20 cellular contexts compared by ENCODE assay signal in the genomic region with DNA sequence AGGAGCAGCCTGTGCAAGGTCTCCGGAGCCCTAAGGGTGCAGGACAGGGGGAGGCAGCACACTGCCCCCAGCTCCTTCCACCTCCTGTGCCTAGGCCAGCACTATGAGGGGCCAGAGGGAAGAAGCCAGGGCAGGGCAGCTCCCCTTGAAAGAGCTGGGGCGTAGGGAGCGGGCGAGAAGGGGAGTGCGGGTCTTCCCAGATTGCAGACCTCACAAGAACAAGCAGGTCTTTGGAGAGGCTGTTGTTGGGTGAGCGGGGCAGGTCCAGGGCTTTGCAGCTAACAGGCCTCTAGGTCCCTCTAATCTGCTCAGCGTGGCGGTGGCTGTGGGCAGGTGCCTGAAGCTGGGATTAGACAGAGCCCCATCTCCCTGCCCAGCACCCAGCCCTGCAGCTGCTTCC. TPM values are rescaled to one million over a fixed set of nuclear protein-coding genes. Genes with fewer than 3 reads are reported as not detected.
DNase-seq lines count a peak whose midpoint lies in the region; ATAC-seq and TF ChIP-seq lines count a peak whose summit lies in the region.
"Had no signal": no experiment of that assay in that cellular context is flagged by ENCODE, and none has a peak within 500 bp of the region (broad histone marks: within the 10 kb centered on the region; RNA-seq: fewer than 3 reads in every experiment).

No MANE protein-coding gene starts in this region.

- CTCF ChIA-PET in mammary epithelial cell (lab: Charles Lee; ENCODE audit: low non-redundant PET), result no interaction called here

- no peaks in the 10 kb centered on the region for H3K36me3 Mint-ChIP-seq in stimulated activated memory B cell treated with anti-CD40 and anti-IgM and Interleukin-4, amounts not matched to agents 10 μg/mL and 1 μg/mL and 100 μg/mL, for 72 hours
- H3K36me3 Mint-ChIP-seq: CD14-positive monocyte; CD4-positive, alpha-beta memory T cell had no signal

- DNase-seq in NCI-H82 (lab: John Stamatoyannopoulos, UW) (peak; percentile 70), NCI-H82 treated with DMSO at 0.1 percent for 48 hours (lab: John Stamatoyannopoulos, UW; ENCODE audit: unreplicated experiment) (no peak), WERI-Rb-1 (peak; percentile 89), esophagus muscularis mucosa (ENCODE audit: extremely low spot score) (peak; percentile 45), dedifferentiated amniotic fluid mesenchymal stem cell (ENCODE audit: extremely low spot score) (no peak), mammary epithelial cell (no peak)
- DNase-seq: AML-193; CD4-positive, alpha-beta memory T cell; DMS153; DMS79; GDM1; GOT3; H9 had no signal

- TF ChIP-seq POLR2A in esophagus muscularis mucosa (IDR thresholded peaks at IDR 0.05; ENCODE audit: low read depth), result no peak

- no peak overlapping the region for H3K9ac ChIP-seq in mammary epithelial cell (ENCODE audit: insufficient read depth, low read length)

- no peak overlapping the region for H3K4me3 Mint-ChIP-seq in stimulated activated memory B cell treated with anti-CD40 and anti-IgM and Interleukin-4, amounts not matched to agents 10 μg/mL and 1 μg/mL and 100 μg/mL, for 72 hours
- H3K4me3 Mint-ChIP-seq: CD14-positive monocyte, H9 had no signal

- TF ChIP-seq EP300 in esophagus muscularis mucosa (IDR thresholded peaks at IDR 0.05), result no peak

- ATAC-seq in stimulated activated memory B cell treated with anti-CD40 and anti-IgM and Interleukin-4, amounts not matched to agents 10 μg/mL and 1 μg/mL and 100 μg/mL, for 72 hours, result peak; percentile 14
- ATAC-seq: A549 had no signal

- no peaks in the 10 kb centered on the region for H3K36me3 ChIP-seq in WERI-Rb-1
- no peaks in the 10 kb centered on the region for H3K36me3 ChIP-seq in esophagus muscularis mucosa
- H3K36me3 ChIP-seq in mammary epithelial cell (ENCODE audit: insufficient read depth, low read length), result no peaks in the 10 kb centered on the region

- H3K27me3 ChIP-seq in WERI-Rb-1 (ENCODE audit: insufficient read depth, low read depth, severe bottlenecking) (no peaks in the 10 kb centered on the region), esophagus muscularis mucosa (peaks cover 0 to 22% (median 0%) of the 10 kb centered on the region in 4 donors), mammary epithelial cell (ENCODE audit: insufficient read depth, low read length) (no peaks in the 10 kb centered on the region)

- H3K4me1 Mint-ChIP-seq in stimulated activated memory B cell treated with anti-CD40 and anti-IgM and Interleukin-4, amounts not matched to agents 10 μg/mL and 1 μg/mL and 100 μg/mL, for 72 hours, result no peaks in the 10 kb centered on the region
- H3K4me1 Mint-ChIP-seq: CD14-positive monocyte; CD4-positive, alpha-beta memory T cell had no signal

- no peak overlapping the region for H3K4me3 ChIP-seq in WERI-Rb-1 (ENCODE audit: low read depth, low read length)
- H3K4me3 ChIP-seq in esophagus muscularis mucosa, result no peak overlapping the region
- no peak overlapping the region for H3K4me3 ChIP-seq in mammary epithelial cell (replicated peaks in 1 of 3; ENCODE audit: insufficient read depth in 1 of 3, low read depth in 2 of 3, low read length in 3 of 3)
- H3K4me3 ChIP-seq: A549 had no signal

- 81% methylated on average over 8 of the region's 8 CpGs for WGBS in esophagus muscularis mucosa
- 64% methylated on average over 3 of the region's 8 CpGs for WGBS in mammary epithelial cell (ENCODE audit: low coverage, missing lambda C conversion rate)

- H3K79me2 ChIP-seq in mammary epithelial cell (ENCODE audit: insufficient read depth, low read length), result no peaks in the 10 kb centered on the region

- peaks cover 2% of the 10 kb centered on the region for H3K9me3 Mint-ChIP-seq in stimulated activated memory B cell treated with anti-CD40 and anti-IgM and Interleukin-4, amounts not matched to agents 10 μg/mL and 1 μg/mL and 100 μg/mL, for 72 hours
- H3K9me3 Mint-ChIP-seq: H9 had no signal

- no peak for TF ChIP-seq CTCF in WERI-Rb-1 (IDR thresholded peaks at IDR 0.05; ENCODE audit: low read depth, low read length)
- TF ChIP-seq CTCF in esophagus muscularis mucosa (IDR thresholded peaks at IDR 0.05), result no peak
- TF ChIP-seq CTCF in mammary epithelial cell (conservative IDR thresholded peaks at IDR 0.05 in 1 of 2, IDR thresholded peaks at IDR 0.05 in 1 of 2; ENCODE audit: extremely low read depth in 1 of 2, insufficient read depth in 1 of 2, low read depth in 1 of 2, low read length in 2 of 2), result no peak

- H3K27ac Mint-ChIP-seq in stimulated activated memory B cell treated with anti-CD40 and anti-IgM and Interleukin-4, amounts not matched to agents 10 μg/mL and 1 μg/mL and 100 μg/mL, for 72 hours, result no peak overlapping the region
- H3K27ac Mint-ChIP-seq: CD4-positive, alpha-beta memory T cell had no signal

- peak overlapping the region; percentile 69 for H3K27ac ChIP-seq in WERI-Rb-1
- H3K27ac ChIP-seq in esophagus muscularis mucosa (replicated peaks in 1 of 4), result no peak overlapping the region
- no peak overlapping the region for H3K27ac ChIP-seq in mammary epithelial cell (ENCODE audit: insufficient read depth, low read depth, low read length)
- H3K27ac ChIP-seq: 22Rv1, A549 had no signal

- intact Hi-C loops in esophagus muscularis mucosa (cut with DNase I), result no loop called here
- intact Hi-C loops in mammary epithelial cell (cut with micrococcal nuclease), result no loop called here

- no peak overlapping the region for H3K4me2 ChIP-seq in mammary epithelial cell (ENCODE audit: insufficient read depth, low read depth, low read length)
- H3K4me2 ChIP-seq: A549 had no signal

- no peaks in the 10 kb centered on the region for H3K27me3 Mint-ChIP-seq in stimulated activated memory B cell treated with anti-CD40 and anti-IgM and Interleukin-4, amounts not matched to agents 10 μg/mL and 1 μg/mL and 100 μg/mL, for 72 hours

- no peaks in the 10 kb centered on the region for H4K20me1 ChIP-seq in mammary epithelial cell (ENCODE audit: insufficient read depth, low read length)

- in situ Hi-C loops in mammary epithelial cell (cut with MboI; ENCODE audit: low sequenced_read_pairs in 2 of 2), result no loop called here

- H3K4me1 ChIP-seq in esophagus muscularis mucosa, result peaks cover 0 to 8% (median 3%) of the 10 kb centered on the region in 4 donors
- H3K4me1 ChIP-seq in mammary epithelial cell (ENCODE audit: insufficient read depth, low read length), result no peaks in the 10 kb centered on the region
- H3K4me1 ChIP-seq: A549 had no signal

- dilution Hi-C loops in mammary epithelial cell (cut with HindIII; ENCODE audit: low sequenced_read_pairs), result no loop called here

- no peak overlapping the region for H2AFZ ChIP-seq in mammary epithelial cell (ENCODE audit: low read depth, low read length)

- BruUV-seq in mammary epithelial cell (replicated peaks; lab: Mats Ljungman, UMichigan), result no TSS peak

- H3K9me3 ChIP-seq in WERI-Rb-1 (ENCODE audit: severe bottlenecking), result no peaks in the 10 kb centered on the region
- H3K9me3 ChIP-seq in esophagus muscularis mucosa, result no peaks in the 10 kb centered on the region
- no peaks in the 10 kb centered on the region for H3K9me3 ChIP-seq in mammary epithelial cell (replicated peaks; ENCODE audit: insufficient read depth, low read length)
- H3K9me3 ChIP-seq: A549 had no signal

RNA-seq across cellular contexts. Expression of a gene that starts 22.4 kb away (rescaled TPM):
- not detected for total RNA-seq in esophagus muscularis mucosa
- not detected for total RNA-seq in mammary epithelial cell
- not detected for polyA plus RNA-seq in mammary epithelial cell
- not detected for polyA minus RNA-seq in mammary epithelial cell
- total RNA-seq: CD4-positive, alpha-beta memory T cell; Daoy had no signal
- polyA plus RNA-seq: BJ; CD14-positive monocyte; CD4-positive, alpha-beta memory T cell had no signal

RNA-seq across cellular contexts. Expression of a gene that starts 53.4 kb away (rescaled TPM):
- 1 to 10 TPM in 1 of 4 donors, under 1 TPM in 2, not detected in 1; 0.45 to 2.1 (median 0.86) TPM for total RNA-seq in esophagus muscularis mucosa
- total RNA-seq in mammary epithelial cell, result not detected
- not detected for polyA plus RNA-seq in mammary epithelial cell
- polyA minus RNA-seq in mammary epithelial cell, result not detected
- total RNA-seq: CD4-positive, alpha-beta memory T cell; Daoy; H9; HT-29 had no signal
- polyA plus RNA-seq: A549; BJ; CD14-positive monocyte; CD4-positive, alpha-beta memory T cell had no signal

Comparison
In these comparisons a context has a peak if more than half of its experiments do, and no peak if none do; other contexts are left out.
1. DNase-seq: peak in NCI-H82 (single experiment), WERI-Rb-1 (single experiment) and esophagus muscularis mucosa (single experiment); none in NCI-H82 treated with DMSO at 0.1 percent for 48 hours (single experiment), dedifferentiated amniotic fluid mesenchymal stem cell (single experiment) and mammary epithelial cell (single experiment).